17 cellular contexts compared by ENCODE assay signal in genomic region chr16:11566398-11566797, GRCh38. TPM values are rescaled to one million over a fixed set of nuclear protein-coding genes. Genes with fewer than 3 reads are reported as not detected.
DNase-seq lines count a peak whose midpoint lies in the region; ATAC-seq, FAIRE-seq and TF ChIP-seq lines count a peak whose summit lies in the region.
"Had no signal": no experiment of that assay in that cellular context is flagged by ENCODE, and none has a peak within 500 bp of the region (broad histone marks: within the 10 kb centered on the region; RNA-seq: fewer than 3 reads in every experiment).

No MANE protein-coding gene starts in this region.

- peaks cover 15 to 88% of the 10 kb centered on the region in 2 experiments for H3K79me2 ChIP-seq in H1 (ENCODE audit: control insufficient read depth in 1 of 2, insufficient read depth in 2 of 2, low read length in 2 of 2)

- no peak for TF ChIP-seq CTCF in WTC11 (IDR thresholded peaks at IDR 0.05)
- TF ChIP-seq CTCF in H1 (IDR thresholded peaks at IDR 0.05; ENCODE audit: control extremely low read depth in 1 of 3, insufficient read depth in 1 of 3, low read depth in 1 of 3, low read length in 3 of 3), result no peak
- TF ChIP-seq CTCF in uterus (IDR thresholded peaks at IDR 0.05), result no peak
- TF ChIP-seq CTCF in GM13977 (IDR thresholded peaks at IDR 0.05; ENCODE audit: extremely low read depth, insufficient read depth, missing control alignments), result no peak

- peak overlapping the region; percentile 47; the same call in 1 of the 2 replicates for H2AK5ac ChIP-seq in H1 (ENCODE audit: low read depth, low read length)

- no peaks in the 10 kb centered on the region for H3K36me3 Mint-ChIP-seq in activated naive CD8-positive, alpha-beta T cell
- H3K36me3 Mint-ChIP-seq in activated naive CD8-positive, alpha-beta T cell treated with anti-CD3 and anti-CD28 coated beads for 36 hours, result peaks cover 40% of the 10 kb centered on the region
- no peaks in the 10 kb centered on the region for H3K36me3 Mint-ChIP-seq in WTC11

- H3K23me2 ChIP-seq in H1 (ENCODE audit: low read depth, low read length), result no peaks in the 10 kb centered on the region

- H3K4me3 Mint-ChIP-seq in activated naive CD8-positive, alpha-beta T cell, result no peak overlapping the region
- no peak overlapping the region for H3K4me3 Mint-ChIP-seq in activated naive CD8-positive, alpha-beta T cell treated with anti-CD3 and anti-CD28 coated beads for 36 hours
- H3K4me3 Mint-ChIP-seq in WTC11, result no peak overlapping the region

- H3K4me3 ChIP-seq in H1 (ENCODE audit: extremely low read depth in 1 of 4, insufficient read depth in 2 of 4, low read depth in 3 of 4, low read length in 4 of 4) (no peak overlapping the region), uterus (no peak overlapping the region)

- TF ChIP-seq RAD21 in H1 (IDR thresholded peaks at IDR 0.05 in 1 of 2, conservative IDR thresholded peaks at IDR 0.05 in 1 of 2; ENCODE audit: low read depth in 2 of 2, low read length in 2 of 2), result no peak

- H3K23ac ChIP-seq in H1 (ENCODE audit: insufficient read length), result no peak overlapping the region

- peaks cover 3 to 11% of the 10 kb centered on the region in 2 experiments for H4K20me1 ChIP-seq in H1 (replicated peaks in 1 of 2; ENCODE audit: control insufficient read depth in 1 of 2, insufficient read depth in 2 of 2, low read length in 2 of 2)

- H3K27ac Mint-ChIP-seq in activated naive CD8-positive, alpha-beta T cell, result peak overlapping the region; percentile 86
- no peak overlapping the region for H3K27ac Mint-ChIP-seq in activated naive CD8-positive, alpha-beta T cell treated with anti-CD3 and anti-CD28 coated beads for 36 hours
- peak overlapping the region; percentile 64 for H3K27ac Mint-ChIP-seq in WTC11

- H3K4me1 ChIP-seq in H1 (replicated peaks in 1 of 4; ENCODE audit: control insufficient read depth in 3 of 4, insufficient read depth in 4 of 4, low read length in 3 of 4) (peaks cover 1 to 7% (median 3%) of the 10 kb centered on the region in 4 experiments; a peak in 6 of 7 replicates), uterus (no peaks in the 10 kb centered on the region)
- H3K4me1 ChIP-seq: Caco-2 had no signal

- FAIRE-seq in H1 (lab: Jason Lieb, UNC), result no peak

- no peaks in the 10 kb centered on the region for H3K27me3 Mint-ChIP-seq in activated naive CD8-positive, alpha-beta T cell
- no peaks in the 10 kb centered on the region for H3K27me3 Mint-ChIP-seq in activated naive CD8-positive, alpha-beta T cell treated with anti-CD3 and anti-CD28 coated beads for 36 hours
- H3K27me3 Mint-ChIP-seq in WTC11 (ENCODE audit: low read depth), result no peaks in the 10 kb centered on the region

- H2BK12ac ChIP-seq in H1 (ENCODE audit: low read depth, low read length), result no peak overlapping the region

- CTCF ChIA-PET in WTC11 (lab: Charles Lee) (interaction anchor here (1.0 kb wide), 1 partner anchor 34 kb away, joined by 3 read pairs; no protein-coding TSS in a partner anchor), H1 (lab: Charles Lee; ENCODE audit: partially characterized antibody) (interaction anchor here (1.1 kb wide), 1 partner anchor 101 kb away, joined by 3 read pairs; no protein-coding TSS in a partner anchor)

- no peak overlapping the region; a peak in 1 of 7 replicates for H3K9ac ChIP-seq in H1 (replicated peaks in 1 of 4; ENCODE audit: extremely low read depth in 1 of 4, low read depth in 3 of 4, low read length in 3 of 4)
- H3K9ac ChIP-seq: SK-N-SH had no signal

- H3K56ac ChIP-seq in H1 (replicated peaks; ENCODE audit: insufficient read length, low read depth, low read length), result no peak overlapping the region

- peaks cover 10% of the 10 kb centered on the region for H3K79me1 ChIP-seq in H1 (ENCODE audit: low read depth, low read length)

- peaks cover 68% of the 10 kb centered on the region for H3K4me1 Mint-ChIP-seq in activated naive CD8-positive, alpha-beta T cell (ENCODE audit: low read depth)
- H3K4me1 Mint-ChIP-seq in activated naive CD8-positive, alpha-beta T cell treated with anti-CD3 and anti-CD28 coated beads for 36 hours, result peaks cover 57% of the 10 kb centered on the region
- H3K4me1 Mint-ChIP-seq in WTC11, result peaks cover 38% of the 10 kb centered on the region

- no peak overlapping the region for H4K8ac ChIP-seq in H1 (ENCODE audit: extremely low read depth, insufficient read depth, low read length)

- no peak overlapping the region for H3K4ac ChIP-seq in H1 (replicated peaks; ENCODE audit: insufficient read length, low read depth, low read length)

- ATAC-seq in WTC11, result no peak
- no peak for ATAC-seq in GM21737 (IDR thresholded peaks at IDR 0.05; ENCODE audit: unreplicated experiment)
- no peak for ATAC-seq in HG03342 (IDR thresholded peaks at IDR 0.05; ENCODE audit: unreplicated experiment)
- ATAC-seq: esophagus mucosa, left cardiac atrium had no signal

- no peak overlapping the region for H4K91ac ChIP-seq in H1 (replicated peaks; ENCODE audit: insufficient read length, low read length)

- H3K36me3 ChIP-seq in H1 (ENCODE audit: control insufficient read depth in 2 of 4, insufficient read depth in 4 of 4, low read length in 3 of 4), result peaks cover 0 to 5% (median 0%) of the 10 kb centered on the region in 4 experiments; a peak in 1 of 8 replicates
- H3K36me3 ChIP-seq in uterus, result no peaks in the 10 kb centered on the region

- no peak overlapping the region for H2AFZ ChIP-seq in H1 (ENCODE audit: low read length)

- 95% methylated on average over 9 of the region's 9 CpGs; no CpG with 5 or more reads in 1 of the 2 experiments for WGBS in H1 (ENCODE audit: extremely low coverage in 1 of 2, insufficient coverage in 1 of 2, insufficient read length in 1 of 2, insufficient replicate concordance in 2 of 2, low coverage in 1 of 2, low lambda C conversion rate in 2 of 2, missing lambda C conversion rate in 1 of 2), 2 experiments

- intact Hi-C loops in uterus (cut with DNase I; ENCODE audit: low total_unique reads), result no loop called here

- no peak overlapping the region; the same call in 1 of the 2 replicates for H2BK5ac ChIP-seq in H1 (ENCODE audit: low read depth, low read length)

- no peak overlapping the region for H2BK20ac ChIP-seq in H1 (ENCODE audit: low read length)

- no peak overlapping the region; the same call in 1 of the 2 replicates for H2BK15ac ChIP-seq in H1 (ENCODE audit: low read length)

- no peak for TF ChIP-seq POLR2A in H1 (IDR thresholded peaks at IDR 0.05; ENCODE audit: control extremely low read depth in 1 of 2, low read depth in 2 of 2, low read length in 2 of 2)
- TF ChIP-seq POLR2A in uterus (IDR thresholded peaks at IDR 0.05), result no peak

- no peak for DNase-seq in activated naive CD8-positive, alpha-beta T cell treated with anti-CD3 and anti-CD28 coated beads for 36 hours
- DNase-seq in WTC11 (ENCODE audit: low spot score) (no peak), H1 (ENCODE audit: low read depth in 1 of 2, low spot score in 2 of 2) (no peak), uterus (no peak), GM13977 (ENCODE audit: low spot score) (no peak)
- DNase-seq: activated CD4-positive, CD25-positive, alpha-beta regulatory T cell treated with anti-CD3 and anti-CD28 coated beads, Interleukin-2, amount 50 U/mL, for 72 hours; amygdala; Caco-2; KG1; left cardiac atrium; MV-4-11; NCI-H187 treated with DMSO at 0.1 percent for 48 hours; SK-N-SH had no signal

- in situ Hi-C loops in GM13977 (cut with MboI; ENCODE audit: low pct_unique_long_range_greater_than_20kb, low sequenced_read_pairs, unreplicated experiment), result no loop called here

- no peaks in the 10 kb centered on the region for H3K9me3 Mint-ChIP-seq in activated naive CD8-positive, alpha-beta T cell (ENCODE audit: low read depth)
- H3K9me3 Mint-ChIP-seq in activated naive CD8-positive, alpha-beta T cell treated with anti-CD3 and anti-CD28 coated beads for 36 hours, result no peaks in the 10 kb centered on the region
- no peaks in the 10 kb centered on the region for H3K9me3 Mint-ChIP-seq in WTC11

- TF ChIP-seq EP300 in H1 (IDR thresholded peaks at IDR 0.05; ENCODE audit: borderline replicate concordance in 1 of 2, low read depth in 2 of 2, low read length in 2 of 2), result no peak

- POLR2A ChIA-PET in WTC11 (lab: Charles Lee) (no interaction called here), H1 (lab: Charles Lee; ENCODE audit: partially characterized antibody) (interaction anchor here (0.6 to 0.9 kb wide), 2 partner anchors 69 to 333 kb away, joined by 3 to 4 read pairs; no protein-coding TSS in a partner anchor)

- no peaks in the 10 kb centered on the region for H3K27me3 ChIP-seq in H1 (replicated peaks in 1 of 4; ENCODE audit: control insufficient read depth in 3 of 4, extremely low read depth in 1 of 4, insufficient read depth in 3 of 4, low read length in 3 of 4)
- no peaks in the 10 kb centered on the region for H3K27me3 ChIP-seq in uterus

- no peak overlapping the region for H3K18ac ChIP-seq in H1 (ENCODE audit: extremely low read depth, low read length)

- H4K5ac ChIP-seq in H1 (ENCODE audit: insufficient read length, low read depth, low read length), result no peak overlapping the region

- H3K14ac ChIP-seq in H1 (ENCODE audit: insufficient read length), result no peak overlapping the region

- H3K4me2 ChIP-seq in H1 (ENCODE audit: insufficient read depth in 1 of 2, low read depth in 2 of 2, low read length in 2 of 2), result no peak overlapping the region
- H3K4me2 ChIP-seq: SK-N-SH had no signal

- H2BK120ac ChIP-seq in H1 (replicated peaks; ENCODE audit: low read depth, low read length), result no peak overlapping the region

- no peak overlapping the region; the same call in 1 of the 2 replicates for H3K27ac ChIP-seq in H1 (ENCODE audit: low read depth, low read length)
- H3K27ac ChIP-seq in uterus, result peak overlapping the region; percentile 59 to 92

- H3K9me3 ChIP-seq in H1 (ENCODE audit: insufficient read depth in 2 of 2, low read depth in 1 of 2, low read length in 1 of 2) (no peaks in the 10 kb centered on the region), uterus (no peaks in the 10 kb centered on the region)
- H3K9me3 ChIP-seq: Caco-2, SK-N-SH had no signal

TF ChIP-seq in WTC11, 78 proteins besides CTCF, POLR2A, EP300 and RAD21 (continues in another document):
- TF ChIP-seq ATF1 (CRISPR knock-in tag; IDR thresholded peaks at IDR 0.05) (no peak), CBFB (CRISPR knock-in tag; IDR thresholded peaks at IDR 0.05; ENCODE audit: low read depth) (no peak)

TF ChIP-seq in H1, 55 proteins besides CTCF, POLR2A, EP300 and RAD21 (continues in another document):
- no peak for TF ChIP-seq SP1 (IDR thresholded peaks at IDR 0.05; ENCODE audit: low read depth, low read length)

RNA-seq across cellular contexts. Expression of gene LITAF, which starts 20.3 kb away (rescaled TPM):
- total RNA-seq in activated naive CD8-positive, alpha-beta T cell treated with anti-CD3 and anti-CD28 coated beads for 36 hours, result 100 to 1,000 TPM; 127 to 130 TPM
- total RNA-seq in WTC11 (2021) (72.4 to 77.7 TPM (median 73.0 TPM) in 3 replicates), uterus (100 to 1,000 TPM in 1 of 4 donors, 10 to 100 TPM in 3; 46.9 to 163 (median 73.2) TPM)
- 160 and 165 TPM in 2 replicates for total RNA-seq in H1 (2021; fragmentation: NEBNext Ultra II Directional; extraction: Animal tissue kit (Norgen Biotek cat#: 25700))
- 205 and 315 TPM in 2 replicates for polyA plus RNA-seq in H1 (2011; rRNA removed)
- 150 TPM for polyA plus RNA-seq in H1 (2011; cell fraction: cytosol; rRNA removed)
- polyA plus RNA-seq in H1 (2011; cell fraction: nucleus; rRNA removed), result 185 TPM
- polyA plus RNA-seq in H1 (2012, experiment 1 of 2), result 80.9 to 155 TPM (median 121 TPM) in 4 replicates
- polyA plus RNA-seq in H1 (2012, experiment 2 of 2), result 82.5 TPM
- 77.3 TPM for polyA plus RNA-seq in H1 (2013, experiment 1 of 2)
- 80.0 TPM for polyA plus RNA-seq in H1 (2013, experiment 2 of 2)
- 140 and 174 TPM in 2 replicates for polyA minus RNA-seq in H1 (2011; rRNA and poly(A)+ RNA removed)
- polyA minus RNA-seq in H1 (2011; cell fraction: cytosol; rRNA and poly(A)+ RNA removed), result 85.9 TPM
- 78.8 TPM for polyA minus RNA-seq in H1 (2011; cell fraction: nucleus; rRNA and poly(A)+ RNA removed)
